In genomic region chr16:352547-353403, GRCh38 we compare ENCODE assay signal across 8 cellular contexts. TPM values are rescaled to one million over a fixed set of nuclear protein-coding genes. Genes with fewer than 3 reads are reported as not detected.
DNase-seq lines count a peak whose midpoint lies in the region; FAIRE-seq lines count a peak whose summit lies in the region.

AXIN1 (minus strand) TSS chr16:352723; CDS start chr16:347025, 5,698 bp downstream.

- no peak within 1 kb of the TSS for H2BK15ac ChIP-seq in neuronal stem cell (ENCODE audit: low read length)

- DNase-seq in HCEC 1CT = peak; percentile 83
- peak; percentile 97 for DNase-seq in NAMALWA (ENCODE audit: low spot score)
- peak; percentile 96 for DNase-seq in SK-MEL-5 (ENCODE audit: low read depth, low spot score)
- DNase-seq in activated naive CD4-positive, alpha-beta T cell treated with Interleukin-2 at 50 U/mL for 16 hours = peak; percentile 99
- DNase-seq in frontal cortex (ENCODE audit: low spot score in 2 of 2) = peak; percentile 93 to 94
- peak; percentile 100 for DNase-seq in neuronal stem cell (ENCODE audit: low spot score)

- H3K4me1 ChIP-seq in ES-I3 (ENCODE audit: insufficient read depth, low read length) (peaks cover 9% of the 10 kb centered on the region; the same call in 1 of the 2 replicates), neuronal stem cell (ENCODE audit: control insufficient read depth in 2 of 2, insufficient read depth in 1 of 2, low read depth in 1 of 2, low read length in 2 of 2) (peaks cover 0 to 5% of the 10 kb centered on the region in 2 donors), subcutaneous abdominal adipose tissue (ENCODE audit: control insufficient read depth in 5 of 5, insufficient read depth in 5 of 5, low read length in 5 of 5) (peaks cover 0 to 17% (median 14%) of the 10 kb centered on the region in 5 donors)

- no peak within 1 kb of the TSS for H3K4ac ChIP-seq in neuronal stem cell (ENCODE audit: low read length)

- H3K79me1 ChIP-seq in neuronal stem cell (ENCODE audit: low read depth, low read length) = peaks cover 6% of the 10 kb centered on the region

- H3K27ac ChIP-seq in neuronal stem cell (replicated peaks; ENCODE audit: low read length) = no peak within 1 kb of the TSS
- no peak within 1 kb of the TSS for H3K27ac ChIP-seq in subcutaneous abdominal adipose tissue (ENCODE audit: low read depth, low read length)

- H3K9me3 ChIP-seq in ES-I3 (ENCODE audit: control insufficient read depth, insufficient read depth, low read length) (no peaks in the 10 kb centered on the region), neuronal stem cell (replicated peaks in 1 of 2; ENCODE audit: control insufficient read depth in 2 of 2, insufficient read depth in 1 of 2, low read depth in 1 of 2, low read length in 2 of 2) (no peaks in the 10 kb centered on the region), subcutaneous abdominal adipose tissue (ENCODE audit: control insufficient read depth in 5 of 5, low read length in 5 of 5) (no peaks in the 10 kb centered on the region)

- peak within 1 kb of the TSS; percentile 73 for H3K9ac ChIP-seq in ES-I3 (ENCODE audit: low read depth, low read length)
- H3K9ac ChIP-seq in neuronal stem cell (ENCODE audit: low read depth, low read length, poor library complexity) = peak within 1 kb of the TSS; percentile 89
- H3K9ac ChIP-seq in subcutaneous abdominal adipose tissue (ENCODE audit: low read length in 5 of 5) = peak within 1 kb of the TSS in 4 of 5 donors; percentile 72 to 82 (median 77)

- H3K4me2 ChIP-seq in neuronal stem cell (ENCODE audit: insufficient read depth, low read length, poor library complexity, severe bottlenecking) = peak within 1 kb of the TSS; percentile 88

- H3K14ac ChIP-seq in neuronal stem cell (ENCODE audit: low read length) = peak within 1 kb of the TSS; percentile 28

- no peak within 1 kb of the TSS for H2BK5ac ChIP-seq in neuronal stem cell (ENCODE audit: low read length)

- H3K4me3 ChIP-seq in neuronal stem cell (ENCODE audit: low read length in 2 of 2) (peak within 1 kb of the TSS; percentile 73 to 87), subcutaneous abdominal adipose tissue (ENCODE audit: low read depth in 1 of 5, low read length in 5 of 5) (peak within 1 kb of the TSS in 4 of 5 donors; percentile 61 to 73 (median 66))

- no CpG with 5 or more reads among the region's 113 CpGs for WGBS in neuronal stem cell (ENCODE audit: extremely low coverage in 2 of 2, insufficient read length in 2 of 2, insufficient replicate concordance in 1 of 2), 2 donors

- peaks cover 0 to 12% (median 0%) of the 10 kb centered on the region in 3 experiments for H3K27me3 ChIP-seq in neuronal stem cell (ENCODE audit: control insufficient read depth in 3 of 3, insufficient read depth in 3 of 3, low read depth in 1 of 3, low read length in 3 of 3)
- no peaks in the 10 kb centered on the region for H3K27me3 ChIP-seq in subcutaneous abdominal adipose tissue (ENCODE audit: control insufficient read depth in 5 of 5, insufficient read depth in 4 of 5, low read length in 5 of 5)

- no peak within 1 kb of the TSS for H2BK120ac ChIP-seq in neuronal stem cell (ENCODE audit: low read depth, low read length)

- no peak within 1 kb of the TSS for H2BK12ac ChIP-seq in neuronal stem cell (ENCODE audit: low read length)

- no peaks in the 10 kb centered on the region for H3K36me3 ChIP-seq in ES-I3 (ENCODE audit: insufficient read depth, low read length)
- peaks cover 0 to 12% of the 10 kb centered on the region in 2 donors for H3K36me3 ChIP-seq in neuronal stem cell (replicated peaks in 1 of 2; ENCODE audit: control insufficient read depth in 2 of 2, insufficient read depth in 2 of 2, low read length in 2 of 2)
- peaks cover 0 to 6% (median 3%) of the 10 kb centered on the region in 5 donors for H3K36me3 ChIP-seq in subcutaneous abdominal adipose tissue (ENCODE audit: control insufficient read depth in 5 of 5, insufficient read depth in 5 of 5, low read length in 5 of 5)

- peak within 1 kb of the TSS; percentile 92 for H2AFZ ChIP-seq in neuronal stem cell (ENCODE audit: low read length)

- no peak for FAIRE-seq in frontal cortex (lab: Jason Lieb, UNC)

- H3K18ac ChIP-seq in neuronal stem cell (ENCODE audit: low read length) = peak within 1 kb of the TSS; percentile 93

- no peak within 1 kb of the TSS for H4K8ac ChIP-seq in neuronal stem cell (ENCODE audit: low read depth, low read length)

- in situ Hi-C loops in SK-MEL-5 (cut with HindIII; ENCODE audit: low pct_unique_long_range_greater_than_20kb, low sequenced_read_pairs) = no loop called here

- H2AK5ac ChIP-seq in neuronal stem cell (ENCODE audit: low read depth, low read length) = peak within 1 kb of the TSS; percentile 23

- peak within 1 kb of the TSS; percentile 44 for H3K23ac ChIP-seq in neuronal stem cell (ENCODE audit: low read depth, low read length, poor library complexity)

- H4K91ac ChIP-seq in neuronal stem cell (ENCODE audit: low read depth, low read length, poor library complexity) = peak within 1 kb of the TSS; percentile 68

RNA-seq across cellular contexts. Expression of gene AXIN1, which starts in this region (rescaled TPM):
- total RNA-seq in SK-MEL-5 (2014; rRNA removed; shearing (Covaris generic)) = 20.6 and 22.6 TPM in 2 replicates
- polyA plus RNA-seq in SK-MEL-5 (2015; cell fraction: cytosol; rRNA removed) = 29.1 and 41.3 TPM in 2 replicates
- polyA plus RNA-seq in SK-MEL-5 (2015; cell fraction: nucleus; rRNA removed) = 15.9 and 22.9 TPM in 2 replicates
- total RNA-seq in frontal cortex = 24.5 TPM
- polyA plus RNA-seq in neuronal stem cell (2013, experiment 1 of 2) = 19.3 TPM
- polyA plus RNA-seq in neuronal stem cell (2013, experiment 2 of 2) = 18.9 TPM
